10 cellular contexts compared by ENCODE assay signal in the genomic region with DNA sequence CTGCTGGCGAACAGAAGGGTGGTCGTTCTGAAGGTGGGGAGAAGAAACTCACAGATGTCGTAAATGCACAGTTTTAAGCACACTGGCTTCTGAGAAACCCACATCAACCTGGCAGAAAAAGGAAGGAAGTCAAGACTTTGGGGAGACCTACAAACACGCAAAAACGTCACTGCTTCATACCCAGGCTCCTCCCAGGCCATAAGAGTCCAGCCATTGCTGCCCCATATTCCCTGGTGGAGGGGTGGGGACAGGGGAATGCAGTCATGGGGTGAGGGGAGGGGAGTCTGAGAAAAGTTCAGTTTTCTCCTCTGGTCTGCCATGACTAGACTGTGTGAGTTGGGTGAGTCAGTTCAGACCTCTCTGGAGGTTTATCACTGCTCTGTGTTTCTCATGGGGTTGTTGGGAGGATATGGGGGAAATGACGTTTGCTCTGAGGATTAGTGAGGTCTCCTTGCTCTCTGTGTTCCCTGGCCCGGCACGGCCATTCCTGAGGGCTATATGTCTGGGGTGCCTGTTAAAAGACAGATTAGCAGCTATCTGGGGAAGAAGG.
DNase-seq lines count a peak whose midpoint lies in the region; ATAC-seq and TF ChIP-seq lines count a peak whose summit lies in the region.
"Had no signal": no experiment of that assay in that cellular context is flagged by ENCODE, and none has a peak within 500 bp of the region (broad histone marks: within the 10 kb centered on the region; RNA-seq: fewer than 3 reads in every experiment).

No MANE protein-coding gene starts in this region.

- WGBS in right cardiac atrium: 69% methylated on average over 8 of the region's 8 CpGs
- 52 to 59% methylated on average over 8 of the region's 8 CpGs for WGBS in body of pancreas, 2 donors

- ATAC-seq in right cardiac atrium: peak; percentile 35 to 74
- peak; percentile 30 for ATAC-seq in upper lobe of right lung
- no peak for ATAC-seq in body of pancreas

- peaks cover 14% of the 10 kb centered on the region for H3K9me3 Mint-ChIP-seq in T-helper 2 cell treated with Interferon-gamma antibody and Interleukin-4, amounts not matched to agents 5 μg/mL and 100 μg/mL, for 36 hours

- peak overlapping the region; percentile 56 for H3K27ac Mint-ChIP-seq in T-helper 2 cell treated with Interferon-gamma antibody and Interleukin-4, amounts not matched to agents 5 μg/mL and 100 μg/mL, for 36 hours

- H3K4me1 Mint-ChIP-seq in T-helper 2 cell treated with Interferon-gamma antibody and Interleukin-4, amounts not matched to agents 5 μg/mL and 100 μg/mL, for 36 hours (ENCODE audit: low read depth): peaks cover 37% of the 10 kb centered on the region

- no peak for TF ChIP-seq POLR2A in body of pancreas (IDR thresholded peaks at IDR 0.05)
- TF ChIP-seq POLR2A in vagina (IDR thresholded peaks at IDR 0.05): no peak

- H3K4me1 ChIP-seq in right cardiac atrium (ENCODE audit: control insufficient read depth, insufficient read depth, low read length): peaks cover 9% of the 10 kb centered on the region
- H3K4me1 ChIP-seq in upper lobe of right lung: no peaks in the 10 kb centered on the region
- H3K4me1 ChIP-seq in body of pancreas: no peaks in the 10 kb centered on the region
- no peaks in the 10 kb centered on the region for H3K4me1 ChIP-seq in ascending aorta
- H3K4me1 ChIP-seq in vagina: peaks cover 6% of the 10 kb centered on the region

- H3K4me3 ChIP-seq in right cardiac atrium (ENCODE audit: low read length): no peak overlapping the region
- H3K4me3 ChIP-seq in fibroblast of the aortic adventitia (ENCODE audit: low read depth, low read length): no peak overlapping the region
- no peak overlapping the region for H3K4me3 ChIP-seq in upper lobe of right lung
- H3K4me3 ChIP-seq in body of pancreas: no peak overlapping the region
- no peak overlapping the region for H3K4me3 ChIP-seq in ascending aorta
- no peak overlapping the region for H3K4me3 ChIP-seq in vagina
- H3K4me3 ChIP-seq: upper lobe of left lung had no signal

- H3K27ac ChIP-seq in right cardiac atrium (ENCODE audit: low read length) (no peak overlapping the region), upper lobe of right lung (no peak overlapping the region), body of pancreas (no peak overlapping the region), ascending aorta (no peak overlapping the region), vagina (no peak overlapping the region)
- H3K27ac ChIP-seq: upper lobe of left lung had no signal

- H3K27me3 Mint-ChIP-seq in T-helper 2 cell treated with Interferon-gamma antibody and Interleukin-4, amounts not matched to agents 5 μg/mL and 100 μg/mL, for 36 hours (ENCODE audit: low read depth): no peaks in the 10 kb centered on the region

- intact Hi-C loops in right cardiac atrium (cut with DNase I): loop anchor here in 1 of 4 donors (10.0 kb wide), 1 partner anchor 109 kb away; no protein-coding TSS in a partner anchor
- intact Hi-C loops in cardiac septum (cut with DNase I): no loop called here
- intact Hi-C loops in upper lobe of right lung (cut with DNase I): no loop called here
- intact Hi-C loops in body of pancreas (cut with DNase I): no loop called here
- intact Hi-C loops in ascending aorta (cut with DNase I): no loop called here
- intact Hi-C loops in vagina (cut with DNase I): no loop called here

- TF ChIP-seq CTCF in fibroblast of the aortic adventitia (IDR thresholded peaks at IDR 0.05; ENCODE audit: insufficient read depth, low read length) (no peak), upper lobe of right lung (IDR thresholded peaks at IDR 0.05) (no peak), body of pancreas (IDR thresholded peaks at IDR 0.05) (no peak), ascending aorta (IDR thresholded peaks at IDR 0.05) (no peak), vagina (IDR thresholded peaks at IDR 0.05) (no peak)

- H3K27me3 ChIP-seq in right cardiac atrium (ENCODE audit: control insufficient read depth, insufficient read depth): no peaks in the 10 kb centered on the region
- H3K27me3 ChIP-seq in upper lobe of right lung: no peaks in the 10 kb centered on the region
- H3K27me3 ChIP-seq in body of pancreas: no peaks in the 10 kb centered on the region
- no peaks in the 10 kb centered on the region for H3K27me3 ChIP-seq in ascending aorta
- H3K27me3 ChIP-seq in vagina: no peaks in the 10 kb centered on the region
- H3K27me3 ChIP-seq: upper lobe of left lung had no signal

- peak overlapping the region; percentile 53 for H3K4me3 Mint-ChIP-seq in T-helper 2 cell treated with Interferon-gamma antibody and Interleukin-4, amounts not matched to agents 5 μg/mL and 100 μg/mL, for 36 hours

- DNase-seq in right cardiac atrium: no peak
- DNase-seq in cardiac septum (ENCODE audit: low spot score): no peak
- no peak for DNase-seq in T-helper 2 cell treated with Interferon-gamma antibody and Interleukin-4, amounts not matched to agents 5 μg/mL and 100 μg/mL, for 36 hours (ENCODE audit: low spot score)
- DNase-seq in fibroblast of the aortic adventitia (ENCODE audit: low read depth): peak; percentile 60
- no peak for DNase-seq in upper lobe of right lung
- DNase-seq in body of pancreas: no peak
- DNase-seq in ascending aorta (ENCODE audit: low spot score in 2 of 2): no peak
- DNase-seq in vagina (ENCODE audit: extremely low spot score in 2 of 2): no peak
- DNase-seq: NCI-H187 treated with DMSO at 0.1 percent for 48 hours, upper lobe of left lung had no signal

- no peaks in the 10 kb centered on the region for H3K36me3 ChIP-seq in upper lobe of right lung
- H3K36me3 ChIP-seq in body of pancreas (replicated peaks in 1 of 2; ENCODE audit: insufficient read depth in 1 of 2, low read depth in 2 of 2): no peaks in the 10 kb centered on the region
- no peaks in the 10 kb centered on the region for H3K36me3 ChIP-seq in ascending aorta
- no peaks in the 10 kb centered on the region for H3K36me3 ChIP-seq in vagina

- H3K9me3 ChIP-seq in right cardiac atrium (ENCODE audit: control insufficient read depth, low read length) (no peaks in the 10 kb centered on the region), upper lobe of right lung (no peaks in the 10 kb centered on the region), body of pancreas (no peaks in the 10 kb centered on the region), ascending aorta (no peaks in the 10 kb centered on the region), vagina (no peaks in the 10 kb centered on the region)
- H3K9me3 ChIP-seq: upper lobe of left lung had no signal

- peaks cover 1% of the 10 kb centered on the region for H3K36me3 Mint-ChIP-seq in T-helper 2 cell treated with Interferon-gamma antibody and Interleukin-4, amounts not matched to agents 5 μg/mL and 100 μg/mL, for 36 hours (ENCODE audit: low read depth)
